Comparison of ENCODE assay signal across 17 cellular contexts in genomic region chr16:79369796-79370195, GRCh38.
DNase-seq lines count a peak whose midpoint lies in the region; TF ChIP-seq lines count a peak whose summit lies in the region.
"Had no signal": no experiment of that assay in that cellular context is flagged by ENCODE, and none has a peak within 500 bp of the region (broad histone marks: within the 10 kb centered on the region; RNA-seq: fewer than 3 reads in every experiment).

No MANE protein-coding gene starts in this region.

- H3K4me1 ChIP-seq in CD4-positive, alpha-beta memory T cell (ENCODE audit: insufficient read depth, low read length): peaks cover 8% of the 10 kb centered on the region
- H3K4me1 ChIP-seq in parathyroid adenoma: peaks cover 30% of the 10 kb centered on the region
- no peaks in the 10 kb centered on the region for H3K4me1 ChIP-seq in Peyer's patch

- H3K4me2 ChIP-seq in parathyroid adenoma (ENCODE audit: low read length): no peak overlapping the region

- peaks cover 0 to 26% (median 19%) of the 10 kb centered on the region in 8 donors for H3K9me3 Mint-ChIP-seq in CD4-positive, alpha-beta memory T cell

- POLR2A ChIA-PET in CD4-positive, alpha-beta memory T cell (lab: Charles Lee; ENCODE audit: partially characterized antibody): interaction anchor here (1.1 kb wide), 1 partner anchor 11 kb away, joined by 4 read pairs; no protein-coding TSS in a partner anchor

- peaks cover 0 to 5% of the 10 kb centered on the region in 2 donors for H3K9me3 ChIP-seq in CD4-positive, alpha-beta memory T cell (ENCODE audit: control insufficient read depth in 1 of 2, low read length in 2 of 2)
- no peaks in the 10 kb centered on the region for H3K9me3 ChIP-seq in MG63
- no peaks in the 10 kb centered on the region for H3K9me3 ChIP-seq in parathyroid adenoma (ENCODE audit: control insufficient read depth, low read length)
- peaks cover 0 to 6% (median 0%) of the 10 kb centered on the region in 4 donors for H3K9me3 ChIP-seq in Peyer's patch

- peaks cover 14 to 24% (median 20%) of the 10 kb centered on the region in 4 donors for H3K4me1 Mint-ChIP-seq in CD4-positive, alpha-beta memory T cell

- H3K9ac ChIP-seq in parathyroid adenoma: no peak overlapping the region

- intact Hi-C loops in CD4-positive, alpha-beta memory T cell (cut with micrococcal nuclease): no loop called here

- H2AFZ ChIP-seq in parathyroid adenoma: peak overlapping the region; percentile 5

- peak overlapping the region in 5 of 7 donors; percentile 1 to 88 (median 68) for H3K27ac Mint-ChIP-seq in CD4-positive, alpha-beta memory T cell

- no peak overlapping the region for H3K27ac ChIP-seq in CD4-positive, alpha-beta memory T cell (ENCODE audit: low read depth, low read length)
- no peak overlapping the region for H3K27ac ChIP-seq in coronary artery
- no peak overlapping the region for H3K27ac ChIP-seq in parathyroid adenoma
- H3K27ac ChIP-seq in Peyer's patch: no peak overlapping the region

- no peaks in the 10 kb centered on the region for H3K79me2 ChIP-seq in parathyroid adenoma

- CTCF ChIA-PET in CD4-positive, alpha-beta memory T cell (lab: Charles Lee; ENCODE audit: partially characterized antibody): interaction anchor here (1.4 kb wide), 1 partner anchor 15 kb away, joined by 3 read pairs; no protein-coding TSS in a partner anchor

- no peak overlapping the region for H3K4me3 ChIP-seq in CD4-positive, alpha-beta memory T cell (ENCODE audit: low read length in 2 of 2)
- H3K4me3 ChIP-seq in MG63: no peak overlapping the region
- H3K4me3 ChIP-seq in coronary artery: no peak overlapping the region
- H3K4me3 ChIP-seq in parathyroid adenoma (ENCODE audit: low read depth, low read length): no peak overlapping the region
- no peak overlapping the region for H3K4me3 ChIP-seq in Peyer's patch

- TF ChIP-seq POLR2A in Peyer's patch (IDR thresholded peaks at IDR 0.05): no peak

- DNase-seq in CD4-positive, alpha-beta memory T cell: no peak
- peak; percentile 7 for DNase-seq in MG63
- peak; percentile 12 for DNase-seq in coronary artery (ENCODE audit: low spot score)
- DNase-seq in NCI-H2196 treated with DMSO at 0.1 percent for 48 hours (lab: John Stamatoyannopoulos, UW; ENCODE audit: unreplicated experiment): no peak
- DNase-seq in Peyer's patch: no peak
- DNase-seq in activated T-cell treated with anti-CD3 and anti-CD28 coated beads, Interleukin-2, amount 50 U/mL, for 1 hour: no peak
- no peak for DNase-seq in NCI-H748 (lab: John Stamatoyannopoulos, UW; ENCODE audit: unreplicated experiment)
- DNase-seq: DMS 273 treated with DMSO at 0.1 percent for 48 hours, EL, H7, KBM-7, MM.1S, NCI-H1105, NCI-H187 treated with DMSO at 0.1 percent for 48 hours, NCI-H2171, NCI-H510A had no signal

- peaks cover 0 to 2% of the 10 kb centered on the region in 2 donors for H3K27me3 Mint-ChIP-seq in CD4-positive, alpha-beta memory T cell

- TF ChIP-seq CTCF in coronary artery (IDR thresholded peaks at IDR 0.05) (no peak), parathyroid adenoma (IDR thresholded peaks at IDR 0.05) (no peak), Peyer's patch (IDR thresholded peaks at IDR 0.05) (no peak)

- no peaks in the 10 kb centered on the region for H3K27me3 ChIP-seq in CD4-positive, alpha-beta memory T cell (ENCODE audit: insufficient read depth, low read length)
- no peaks in the 10 kb centered on the region for H3K27me3 ChIP-seq in MG63
- no peaks in the 10 kb centered on the region for H3K27me3 ChIP-seq in parathyroid adenoma (ENCODE audit: control insufficient read depth, insufficient read depth, low read length)
- no peaks in the 10 kb centered on the region for H3K27me3 ChIP-seq in Peyer's patch

- H3K36me3 Mint-ChIP-seq in CD4-positive, alpha-beta memory T cell: peaks cover 5 to 14% of the 10 kb centered on the region in 2 donors

- H3K36me3 ChIP-seq in CD4-positive, alpha-beta memory T cell (ENCODE audit: insufficient read depth, low read length): no peaks in the 10 kb centered on the region
- no peaks in the 10 kb centered on the region for H3K36me3 ChIP-seq in MG63
- no peaks in the 10 kb centered on the region for H3K36me3 ChIP-seq in parathyroid adenoma (ENCODE audit: control insufficient read depth, insufficient read depth, low read length)
- no peaks in the 10 kb centered on the region for H3K36me3 ChIP-seq in Peyer's patch

- peak overlapping the region in 1 of 8 donors; percentile 33 for H3K4me3 Mint-ChIP-seq in CD4-positive, alpha-beta memory T cell

Comparison
In these comparisons a context has a peak if more than half of its experiments do, and no peak if none do; other contexts are left out.
1. DNase-seq: peak in MG63 (single experiment) and coronary artery (single experiment); none in CD4-positive, alpha-beta memory T cell (0 of 5), NCI-H2196 treated with DMSO at 0.1 percent for 48 hours (single experiment), Peyer's patch (0 of 3), activated T-cell treated with anti-CD3 and anti-CD28 coated beads, Interleukin-2, amount 50 U/mL, for 1 hour (single experiment) and NCI-H748 (single experiment).